Comparison of ENCODE assay signal across 23 cellular contexts in the genomic region with DNA sequence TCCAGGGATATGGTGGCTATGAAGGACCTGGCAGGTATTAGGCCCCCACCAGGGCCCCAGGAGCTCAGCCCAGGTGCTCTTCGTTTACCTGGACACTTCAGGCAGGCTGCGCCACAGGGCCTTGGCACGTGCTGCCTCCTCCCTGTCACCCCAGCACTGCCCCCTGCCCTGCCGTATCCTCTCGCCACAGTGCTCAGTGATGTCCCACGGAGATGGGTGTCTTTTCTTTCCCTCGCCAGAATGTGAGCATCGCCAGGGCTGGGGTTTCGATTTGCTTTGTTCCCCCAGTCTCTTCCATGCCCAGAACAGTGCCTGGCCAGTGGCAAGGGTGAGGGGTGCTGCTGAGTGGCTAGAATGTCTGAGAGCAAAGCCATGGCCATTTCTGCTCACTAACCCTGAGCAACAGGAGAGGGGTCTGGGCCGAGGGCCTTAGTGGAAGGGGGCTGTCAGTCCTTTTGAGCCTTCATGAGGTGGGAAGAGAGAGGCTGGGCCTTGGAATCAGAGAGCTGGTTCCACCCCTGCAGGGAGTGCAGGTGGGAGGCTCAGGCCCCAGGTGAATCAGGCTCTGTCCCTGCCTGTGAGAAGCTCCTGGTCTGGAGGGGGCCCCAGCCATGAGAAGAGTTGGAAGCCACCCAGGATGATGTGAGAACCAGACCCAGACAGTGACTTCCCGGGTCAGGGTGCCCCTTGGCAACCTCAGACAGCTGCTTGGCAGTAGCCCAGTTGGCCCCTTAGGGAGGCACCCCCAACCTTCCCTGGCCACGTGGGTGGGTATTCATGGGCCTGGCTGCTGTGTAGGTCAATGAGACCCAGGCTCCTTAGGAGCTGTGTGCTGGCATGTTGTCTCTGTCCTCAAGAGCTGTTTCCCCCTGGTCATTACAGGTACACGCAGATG.
A peak's percentile ranks its signal among the peaks of the same experiment; 100 is the strongest.
DNase-seq lines count a peak whose midpoint lies in the region; ATAC-seq and TF ChIP-seq lines count a peak whose summit lies in the region.
"Had no signal": no experiment of that assay in that cellular context is flagged by ENCODE, and none has a peak within 500 bp of the region (broad histone marks: within the 10 kb centered on the region; RNA-seq: fewer than 3 reads in every experiment).

No MANE protein-coding gene starts in this region.

- no peaks in the 10 kb centered on the region for H3K9me3 ChIP-seq in right atrium auricular region
- H3K9me3 ChIP-seq in heart right ventricle: no peaks in the 10 kb centered on the region
- H3K9me3 ChIP-seq in osteoblast (ENCODE audit: low read depth, low read length): no peaks in the 10 kb centered on the region
- H3K9me3 ChIP-seq: MG63, SJCRH30 had no signal

- H3K27me3 ChIP-seq in right atrium auricular region (no peaks in the 10 kb centered on the region), heart right ventricle (peaks cover 0 to 6% (median 0%) of the 10 kb centered on the region in 7 donors), osteoblast (ENCODE audit: insufficient read depth, low read length) (no peaks in the 10 kb centered on the region)
- H3K27me3 ChIP-seq: BLaER1 treated with 17β-estradiol and CSF1 and Interleukin-3, amounts not matched to agents 10 nM and 100 nM; cardiac muscle cell; MG63; SJCRH30 had no signal

- no peaks in the 10 kb centered on the region for H3K79me2 ChIP-seq in osteoblast (ENCODE audit: insufficient read depth, low read length)

- H2AFZ ChIP-seq in osteoblast (ENCODE audit: low read length): no peak overlapping the region

- no peak overlapping the region for H3K4me3 ChIP-seq in right atrium auricular region
- no peak overlapping the region for H3K4me3 ChIP-seq in heart right ventricle
- H3K4me3 ChIP-seq in coronary artery: no peak overlapping the region
- H3K4me3 ChIP-seq in osteoblast (ENCODE audit: insufficient read depth, low read length): no peak overlapping the region
- H3K4me3 ChIP-seq: BLaER1 treated with 17β-estradiol and CSF1 and Interleukin-3, amounts not matched to agents 10 nM and 100 nM; cardiac muscle cell; MG63; SJCRH30 had no signal

- ATAC-seq in heart right ventricle: no peak
- ATAC-seq in HG02678 (IDR thresholded peaks at IDR 0.05; ENCODE audit: unreplicated experiment): no peak
- ATAC-seq: stimulated activated naive B cell treated with anti-CD40 and anti-IgM and Interleukin-4, amounts not matched to agents 10 μg/mL and 1 μg/mL and 100 μg/mL, for 72 hours had no signal

- no peaks in the 10 kb centered on the region for H4K20me1 ChIP-seq in osteoblast (ENCODE audit: insufficient read depth, low read length)

- WGBS in heart right ventricle, 2 donors: 87% methylated on average over 13 of the region's 13 CpGs

- H3K4me2 ChIP-seq in osteoblast (ENCODE audit: insufficient read depth, low read length): no peak overlapping the region

- intact Hi-C loops in heart right ventricle (cut with DNase I): loop anchor here in 2 of 10 donors (10.0 kb wide), 1 partner anchor 124 kb away; no protein-coding TSS in a partner anchor

- DNase-seq in right atrium auricular region (ENCODE audit: low spot score) (peak; percentile 30), heart right ventricle (no peak), coronary artery (ENCODE audit: low spot score) (peak; percentile 61), osteoblast (ENCODE audit: insufficient read length, low spot score, missing footprints) (peak; percentile 79), ureter (ENCODE audit: low spot score) (peak; percentile 34), globus pallidus (ENCODE audit: low spot score) (no peak)
- DNase-seq in activated CD4-positive, alpha-beta T cell treated with anti-CD3 and anti-CD28 coated beads, Interleukin-2, amount 50 U/mL, for 48 hours: no peak
- DNase-seq: activated CD4-positive, alpha-beta T cell treated with anti-CD3 and anti-CD28 coated beads, Interleukin-2, amount 10 ng/mL, durations not matched to agents 7 days and 5 days; activated naive CD4-positive, alpha-beta T cell; activated T-cell treated with anti-CD3 and anti-CD28 coated beads for 4 hours; amygdala; Calu3; dermis blood vessel endothelial cell; MG63; midbrain; NCI-H1417 treated with DMSO at 0.1 percent for 48 hours; NCI-H510A; SJCRH30; stimulated activated CD4-positive, alpha-beta T cell treated with anti-CD3 and anti-CD28 coated beads, Interleukin-1b, Interleukin-23, amount 100 ng/mL, for 48 hours; stimulated activated naive B cell treated with anti-CD40 and anti-IgM and Interleukin-4, amounts not matched to agents 10 μg/mL and 1 μg/mL and 100 μg/mL, for 72 hours had no signal

- H3K27ac ChIP-seq in right atrium auricular region (no peak overlapping the region), heart right ventricle (no peak overlapping the region), coronary artery (no peak overlapping the region), osteoblast (ENCODE audit: low read depth, low read length) (no peak overlapping the region)
- H3K27ac ChIP-seq: cardiac muscle cell, SJCRH30 had no signal

- TF ChIP-seq CTCF in right atrium auricular region (IDR thresholded peaks at IDR 0.05): no peak
- no peak for TF ChIP-seq CTCF in heart right ventricle (IDR thresholded peaks at IDR 0.05)
- no peak for TF ChIP-seq CTCF in coronary artery (IDR thresholded peaks at IDR 0.05)
- TF ChIP-seq CTCF in osteoblast (IDR thresholded peaks at IDR 0.05; ENCODE audit: extremely low read depth, low read depth, low read length): no peak

- H3K4me1 ChIP-seq in right atrium auricular region: peaks cover 0 to 1% of the 10 kb centered on the region in 2 donors
- peaks cover 0 to 22% (median 0%) of the 10 kb centered on the region in 9 donors for H3K4me1 ChIP-seq in heart right ventricle
- H3K4me1 ChIP-seq in osteoblast (ENCODE audit: insufficient read depth, low read length): no peaks in the 10 kb centered on the region
- H3K4me1 ChIP-seq: SJCRH30 had no signal

- no peaks in the 10 kb centered on the region for H3K36me3 ChIP-seq in right atrium auricular region
- H3K36me3 ChIP-seq in heart right ventricle: no peaks in the 10 kb centered on the region
- H3K36me3 ChIP-seq in osteoblast (ENCODE audit: insufficient read depth, low read length): no peaks in the 10 kb centered on the region
- H3K36me3 ChIP-seq: cardiac muscle cell, MG63, SJCRH30 had no signal

Comparison
In these comparisons a context has a peak if more than half of its experiments do, and no peak if none do; other contexts are left out.
1. DNase-seq: peak in right atrium auricular region (single experiment), coronary artery (single experiment), osteoblast (single experiment) and ureter (single experiment); none in heart right ventricle (0 of 2), activated CD4-positive, alpha-beta T cell treated with anti-CD3 and anti-CD28 coated beads, Interleukin-2, amount 50 U/mL, for 48 hours (0 of 2) and globus pallidus (single experiment).